ENCODE assay signal across 21 cellular contexts in genomic region chr5:35338169-35338476, GRCh38.
DNase-seq lines count a peak whose midpoint lies in the region; ATAC-seq, FAIRE-seq and TF ChIP-seq lines count a peak whose summit lies in the region.
"Had no signal": no experiment of that assay in that cellular context is flagged by ENCODE, and none has a peak within 500 bp of the region (broad histone marks: within the 10 kb centered on the region; RNA-seq: fewer than 3 reads in every experiment).

No MANE protein-coding gene starts in this region.

- no peak overlapping the region for H2BK20ac ChIP-seq in H9 (ENCODE audit: low read depth, low read length, poor library complexity, severe bottlenecking)
- no peak overlapping the region for H2BK20ac ChIP-seq in H1 (ENCODE audit: low read length)

- H3K4ac ChIP-seq in H9 (ENCODE audit: low read depth, low read length) (no peak overlapping the region), H1 (replicated peaks; ENCODE audit: insufficient read length, low read depth, low read length) (no peak overlapping the region)

- FAIRE-seq in H1 (lab: Jason Lieb, UNC) (no peak), GM12892 (lab: Jason Lieb, UNC) (no peak)
- FAIRE-seq: A204.1, GM12891, GM18507, K562, RCC 7860 had no signal

- TF ChIP-seq CTCF in H9 (conservative IDR thresholded peaks at IDR 0.05): no peak
- TF ChIP-seq CTCF in H1 (IDR thresholded peaks at IDR 0.05; ENCODE audit: control extremely low read depth in 1 of 3, insufficient read depth in 1 of 3, low read depth in 1 of 3, low read length in 3 of 3): no peak
- TF ChIP-seq CTCF in left lung (IDR thresholded peaks at IDR 0.05): no peak
- TF ChIP-seq CTCF in progenitor cell of endocrine pancreas (IDR thresholded peaks at IDR 0.05; ENCODE audit: unreplicated experiment): no peak
- no peak for TF ChIP-seq CTCF in tibial nerve (IDR thresholded peaks at IDR 0.05)

- TF ChIP-seq POLR2A in H1 (IDR thresholded peaks at IDR 0.05; ENCODE audit: control extremely low read depth in 1 of 2, low read depth in 2 of 2, low read length in 2 of 2): no peak
- TF ChIP-seq POLR2A in GM12892 (IDR thresholded peaks at IDR 0.05; ENCODE audit: low read depth, low read length): no peak
- no peak for TF ChIP-seq POLR2A in tibial nerve (IDR thresholded peaks at IDR 0.05)

- H3K4me3 Mint-ChIP-seq in H9 (peak overlapping the region; percentile 12 to 24; a peak in 1 of 5 replicates), progenitor cell of endocrine pancreas (ENCODE audit: low read depth) (no peak overlapping the region)
- H3K4me3 Mint-ChIP-seq: CD4-positive, alpha-beta T cell had no signal

- no peak overlapping the region for H4K8ac ChIP-seq in H9 (replicated peaks; ENCODE audit: insufficient read length, low read depth, low read length)
- no peak overlapping the region for H4K8ac ChIP-seq in H1 (ENCODE audit: extremely low read depth, insufficient read depth, low read length)

- peak overlapping the region in 1 of 4 experiments; percentile 27; a peak in 1 of 8 replicates for H3K4me3 ChIP-seq in H1 (ENCODE audit: extremely low read depth in 1 of 4, insufficient read depth in 2 of 4, low read depth in 3 of 4, low read length in 4 of 4)
- no peak overlapping the region for H3K4me3 ChIP-seq in left lung
- H3K4me3 ChIP-seq in tibial nerve: no peak overlapping the region
- H3K4me3 ChIP-seq: HAP-1, K562 had no signal

- H3K79me1 ChIP-seq in H9 (ENCODE audit: insufficient read depth, low read depth, low read length, poor library complexity, severe bottlenecking): no peaks in the 10 kb centered on the region
- no peaks in the 10 kb centered on the region for H3K79me1 ChIP-seq in H1 (ENCODE audit: low read depth, low read length)

- no peak overlapping the region for H2AK5ac ChIP-seq in H9 (ENCODE audit: insufficient read length, low read length)
- H2AK5ac ChIP-seq in H1 (ENCODE audit: low read depth, low read length): no peak overlapping the region

- H3K36me3 ChIP-seq in H1 (ENCODE audit: control insufficient read depth in 2 of 4, insufficient read depth in 4 of 4, low read length in 3 of 4) (peaks cover 0 to 10% (median 3%) of the 10 kb centered on the region in 4 experiments; a peak in 1 of 8 replicates), left lung (no peaks in the 10 kb centered on the region), tibial nerve (no peaks in the 10 kb centered on the region)
- H3K36me3 ChIP-seq: HAP-1 had no signal

- H3K23ac ChIP-seq in H9 (ENCODE audit: insufficient read length, low read depth, low read length): no peak overlapping the region
- H3K23ac ChIP-seq in H1 (ENCODE audit: insufficient read length): no peak overlapping the region

- no peak overlapping the region for H2BK15ac ChIP-seq in H9 (ENCODE audit: low read depth, low read length)
- no peak overlapping the region for H2BK15ac ChIP-seq in H1 (ENCODE audit: low read length)

- no peak overlapping the region for H3K14ac ChIP-seq in H9 (ENCODE audit: insufficient read depth, low read length)
- no peak overlapping the region for H3K14ac ChIP-seq in H1 (ENCODE audit: insufficient read length)

- H3K9me3 ChIP-seq in H9 (ENCODE audit: control insufficient read depth, low read depth, low read length) (peaks cover 8% of the 10 kb centered on the region), H1 (ENCODE audit: insufficient read depth in 2 of 2, low read depth in 1 of 2, low read length in 1 of 2) (peaks cover 9 to 10% of the 10 kb centered on the region in 2 experiments; a peak in 3 of 4 replicates), left lung (no peaks in the 10 kb centered on the region), tibial nerve (peaks cover 0 to 5% (median 0%) of the 10 kb centered on the region in 4 donors)
- H3K9me3 ChIP-seq: HAP-1 had no signal

- intact Hi-C loops in left lung (cut with DNase I): no loop called here

- peaks cover 37 to 38% of the 10 kb centered on the region in 2 experiments for H3K4me1 Mint-ChIP-seq in H9
- peaks cover 4% of the 10 kb centered on the region for H3K4me1 Mint-ChIP-seq in progenitor cell of endocrine pancreas (ENCODE audit: low read depth)

- H3K18ac ChIP-seq in H9 (ENCODE audit: insufficient read length, low read depth, low read length): no peak overlapping the region
- no peak overlapping the region for H3K18ac ChIP-seq in H1 (ENCODE audit: extremely low read depth, low read length)

- POLR2A ChIA-PET in H1 (lab: Charles Lee; ENCODE audit: partially characterized antibody): interaction anchor here (1.1 to 1.8 kb wide), 6 partner anchors 9 to 409 kb away, joined by 3 to 13 read pairs (median 4); partner anchors contain the start of gene PRLR

- H3K56ac ChIP-seq in H9 (ENCODE audit: insufficient read length, low read depth, low read length) (no peak overlapping the region), H1 (replicated peaks; ENCODE audit: insufficient read length, low read depth, low read length) (no peak overlapping the region)

- H3K79me2 ChIP-seq in H9 (ENCODE audit: insufficient read depth, low read length): no peaks in the 10 kb centered on the region
- no peaks in the 10 kb centered on the region for H3K79me2 ChIP-seq in H1 (ENCODE audit: control insufficient read depth in 1 of 2, insufficient read depth in 2 of 2, low read length in 2 of 2)

- H4K20me1 ChIP-seq in H9 (ENCODE audit: control insufficient read depth, insufficient read depth, insufficient read length) (no peaks in the 10 kb centered on the region), H1 (replicated peaks in 1 of 2; ENCODE audit: control insufficient read depth in 1 of 2, insufficient read depth in 2 of 2, low read length in 2 of 2) (no peaks in the 10 kb centered on the region)

- H3K4me2 ChIP-seq in H9 (ENCODE audit: insufficient read depth, insufficient read length, low read length) (no peak overlapping the region), H1 (ENCODE audit: insufficient read depth in 1 of 2, low read depth in 2 of 2, low read length in 2 of 2) (peak overlapping the region; percentile 12 to 49; a peak in 3 of 4 replicates)

- TF ChIP-seq RAD21 in H1 (IDR thresholded peaks at IDR 0.05 in 1 of 2, conservative IDR thresholded peaks at IDR 0.05 in 1 of 2; ENCODE audit: low read depth in 2 of 2, low read length in 2 of 2): no peak

- DNase-seq in H9 (no peak), H1 (ENCODE audit: low read depth in 1 of 2, low spot score in 2 of 2) (no peak), left lung (no peak), progenitor cell of endocrine pancreas (ENCODE audit: low spot score, unreplicated experiment) (no peak), NCI-H2029 treated with DMSO at 0.1 percent for 48 hours (lab: John Stamatoyannopoulos, UW) (no peak), GM12892 (ENCODE audit: insufficient read length) (no peak), tibial nerve (ENCODE audit: low spot score in 2 of 2) (no peak)
- DNase-seq: CD4-positive, alpha-beta T cell; DMS153; EL; NCI-H1105; NCI-H2227 treated with DMSO at 0.1 percent for 48 hours; NCI-H510A treated with DMSO at 0.1 percent for 48 hours; NCI-H774 had no signal

- H2BK5ac ChIP-seq in H9 (ENCODE audit: insufficient read length, low read length): no peak overlapping the region
- no peak overlapping the region; the same call in none of the 2 replicates for H2BK5ac ChIP-seq in H1 (ENCODE audit: low read depth, low read length)

- no peak overlapping the region for H2AFZ ChIP-seq in H9 (ENCODE audit: low read length)
- H2AFZ ChIP-seq in H1 (ENCODE audit: low read length): no peak overlapping the region

- H3K27me3 ChIP-seq in H9 (ENCODE audit: insufficient read depth, low read length) (no peaks in the 10 kb centered on the region), H1 (replicated peaks in 1 of 4; ENCODE audit: control insufficient read depth in 3 of 4, extremely low read depth in 1 of 4, insufficient read depth in 3 of 4, low read length in 3 of 4) (no peaks in the 10 kb centered on the region), left lung (no peaks in the 10 kb centered on the region), tibial nerve (no peaks in the 10 kb centered on the region)

- peak; percentile 43 for ATAC-seq in left lung
- ATAC-seq: K562, Right ventricle myocardium inferior had no signal

- H4K91ac ChIP-seq in H9 (ENCODE audit: insufficient read length, low read depth, low read length) (no peak overlapping the region), H1 (replicated peaks; ENCODE audit: insufficient read length, low read length) (no peak overlapping the region)

- H3K36me3 Mint-ChIP-seq in H9 (ENCODE audit: insufficient read depth in 1 of 3, low read depth in 3 of 3): peaks cover 5 to 22% (median 12%) of the 10 kb centered on the region in 3 experiments; a peak in 6 of 7 replicates
- H3K36me3 Mint-ChIP-seq in progenitor cell of endocrine pancreas (ENCODE audit: insufficient read depth): no peaks in the 10 kb centered on the region

- H3K9me3 Mint-ChIP-seq in H9 (peaks cover 13 to 17% of the 10 kb centered on the region in 2 experiments), progenitor cell of endocrine pancreas (ENCODE audit: low read depth) (peaks cover 7% of the 10 kb centered on the region)
- H3K9me3 Mint-ChIP-seq: CD4-positive, alpha-beta T cell had no signal

- H3K27ac ChIP-seq in H9 (ENCODE audit: insufficient read length, low read depth, low read length): peak overlapping the region; percentile 100
- peak overlapping the region; percentile 92 for H3K27ac ChIP-seq in H1 (ENCODE audit: low read depth, low read length)
- H3K27ac ChIP-seq in left lung: no peak overlapping the region
- no peak overlapping the region for H3K27ac ChIP-seq in tibial nerve

- TF ChIP-seq EP300 in H1 (IDR thresholded peaks at IDR 0.05; ENCODE audit: borderline replicate concordance in 1 of 2, low read depth in 2 of 2, low read length in 2 of 2) (no peak), tibial nerve (IDR thresholded peaks at IDR 0.05) (no peak)

- H3K27me3 Mint-ChIP-seq in H9 (ENCODE audit: low read depth) (no peaks in the 10 kb centered on the region), progenitor cell of endocrine pancreas (no peaks in the 10 kb centered on the region)

- H4K5ac ChIP-seq in H9 (ENCODE audit: insufficient read length, low read depth, low read length) (no peak overlapping the region), H1 (ENCODE audit: insufficient read length, low read depth, low read length) (peak overlapping the region; percentile 98)

- H2BK12ac ChIP-seq in H9 (ENCODE audit: insufficient read length, low read depth, low read length): no peak overlapping the region
- H2BK12ac ChIP-seq in H1 (ENCODE audit: low read depth, low read length): no peak overlapping the region; the same call in 1 of the 2 replicates

- H2BK120ac ChIP-seq in H9 (ENCODE audit: low read depth, low read length, poor library complexity, severe bottlenecking) (peak overlapping the region; percentile 100), H1 (replicated peaks; ENCODE audit: low read depth, low read length) (peak overlapping the region; percentile 100)

- H3K4me1 ChIP-seq in H9 (ENCODE audit: insufficient read depth, low read length) (peaks cover 6% of the 10 kb centered on the region; the same call in 1 of the 2 replicates), H1 (replicated peaks in 1 of 4; ENCODE audit: control insufficient read depth in 3 of 4, insufficient read depth in 4 of 4, low read length in 3 of 4) (peaks cover 8 to 25% (median 16%) of the 10 kb centered on the region in 4 experiments), left lung (no peaks in the 10 kb centered on the region), tibial nerve (no peaks in the 10 kb centered on the region)

- H3K27ac Mint-ChIP-seq in H9 (peak overlapping the region; percentile 98 to 100 (median 99)), progenitor cell of endocrine pancreas (peak overlapping the region; percentile 50)
- H3K27ac Mint-ChIP-seq: CD4-positive, alpha-beta T cell had no signal

- H3K9ac ChIP-seq in H9 (ENCODE audit: extremely low read depth, insufficient read length, low read length): no peak overlapping the region
- H3K9ac ChIP-seq in H1 (replicated peaks in 1 of 4; ENCODE audit: extremely low read depth in 1 of 4, low read depth in 3 of 4, low read length in 3 of 4): peak overlapping the region in 2 of 4 experiments; percentile 21 to 35; a peak in 1 of 7 replicates

- no peaks in the 10 kb centered on the region for H3K23me2 ChIP-seq in H9 (ENCODE audit: insufficient read length, low read depth, low read length, poor library complexity, severe bottlenecking)
- no peaks in the 10 kb centered on the region for H3K23me2 ChIP-seq in H1 (ENCODE audit: low read depth, low read length)

- H3T11ph ChIP-seq in H9 (ENCODE audit: low read length): peak overlapping the region; percentile 12

- CTCF ChIA-PET in H1 (lab: Charles Lee; ENCODE audit: partially characterized antibody): interaction anchor here (0.9 to 1.4 kb wide), 2 partner anchors 28 to 93 kb away, joined by 3 to 5 read pairs; no protein-coding TSS in a partner anchor

Comparison
In these comparisons a context has a peak if more than half of its experiments do, and no peak if none do; other contexts are left out.
1. H3K27ac ChIP-seq: peak in H9 (single experiment) and H1 (single experiment); none in left lung (0 of 2) and tibial nerve (0 of 4).